ENCODE assay signal across 15 cellular contexts in the genomic region with DNA sequence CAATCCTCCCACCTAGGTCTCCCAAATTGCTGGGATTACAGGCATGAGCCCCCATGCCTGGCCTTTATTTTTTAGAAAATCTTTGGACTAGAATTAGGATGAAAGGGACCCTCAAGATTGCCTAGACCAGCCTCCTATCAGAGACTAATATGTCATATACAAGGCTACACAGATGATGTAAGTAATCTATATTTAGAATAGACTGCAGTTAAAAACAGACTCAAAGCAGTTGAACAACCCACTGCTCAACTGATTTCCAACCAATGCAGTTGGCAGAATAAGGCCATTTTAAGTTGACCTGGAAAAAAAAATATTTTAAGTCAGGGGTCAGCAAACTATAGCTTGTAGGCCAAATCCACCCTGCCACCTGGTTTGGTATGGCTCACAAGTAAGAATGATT. TPM values are rescaled to one million over a fixed set of nuclear protein-coding genes. Genes with fewer than 3 reads are reported as not detected.
DNase-seq lines count a peak whose midpoint lies in the region; ATAC-seq lines count a peak whose summit lies in the region.
"Had no signal": no experiment of that assay in that cellular context is flagged by ENCODE, and none has a peak within 500 bp of the region (broad histone marks: within the 10 kb centered on the region; RNA-seq: fewer than 3 reads in every experiment).

No MANE protein-coding gene starts in this region.

- H3K4me1 ChIP-seq in BLaER1: peaks cover 11% of the 10 kb centered on the region
- H3K4me1 ChIP-seq: A549 had no signal

- peak overlapping the region; percentile 16; the same call in 1 of the 2 replicates for H3K4me2 ChIP-seq in BLaER1
- H3K4me2 ChIP-seq: A549 had no signal

- DNase-seq in MV-4-11 (lab: John Stamatoyannopoulos, UW) (peak; percentile 54), myocyte (ENCODE audit: low read depth) (peak; percentile 46), epidermal melanocyte (ENCODE audit: insufficient read length, low spot score) (no peak), amniotic stem cell (lab: John Stamatoyannopoulos, UW) (no peak), NCI-H2196 treated with DMSO at 0.1 percent for 48 hours (lab: John Stamatoyannopoulos, UW; ENCODE audit: unreplicated experiment) (no peak)
- DNase-seq in stimulated activated CD4-positive, alpha-beta T cell treated with anti-CD3 and anti-CD28 coated beads, Interleukin-4, amount 100 ng/mL, for 24 hours: no peak
- DNase-seq: Caco-2; CD8-positive, alpha-beta memory T cell; GF-D8; HCEC 1CT; HFFc6 had no signal

- H4K20me1 ChIP-seq in BLaER1: no peaks in the 10 kb centered on the region

- ATAC-seq in HG02885 (IDR thresholded peaks at IDR 0.05; ENCODE audit: poor library complexity, unreplicated experiment): peak; percentile 67
- ATAC-seq: A549 had no signal

- H3K9me3 ChIP-seq in BLaER1: no peaks in the 10 kb centered on the region
- H3K9me3 ChIP-seq: A549, Caco-2 had no signal

- no peak overlapping the region for H3K4me3 ChIP-seq in BLaER1
- H3K4me3 ChIP-seq: A549 had no signal

- no peak overlapping the region for H3K9ac ChIP-seq in BLaER1

- no peak overlapping the region for H3K27ac ChIP-seq in BLaER1
- H3K27ac ChIP-seq: A549, HL-60 had no signal

- H3K27me3 ChIP-seq in BLaER1: no peaks in the 10 kb centered on the region

- H3K36me3 ChIP-seq in BLaER1: peaks cover 79% of the 10 kb centered on the region

RNA-seq across cellular contexts. Expression of a gene that starts 27.7 kb away (rescaled TPM):
- total RNA-seq in myocyte: 66.0 and 72.7 TPM in 2 replicates
- 39.4 TPM for polyA plus RNA-seq in myocyte (2012)

RNA-seq across cellular contexts. Expression of a gene that starts 28.1 kb away (rescaled TPM):
- 290 and 369 TPM in 2 replicates for total RNA-seq in myocyte
- polyA plus RNA-seq in myocyte (2012): 121 TPM

RNA-seq across cellular contexts. Expression of a gene that starts 40.6 kb away (rescaled TPM):
- 155 and 162 TPM in 2 replicates for total RNA-seq in myocyte
- 198 TPM for polyA plus RNA-seq in myocyte (2012)

RNA-seq across cellular contexts. Expression of a gene that starts 59.1 kb away (rescaled TPM):
- 101 and 117 TPM in 2 replicates for total RNA-seq in myocyte
- 34.0 TPM for polyA plus RNA-seq in myocyte (2012)

Comparison
In these comparisons a context has a peak if more than half of its experiments do, and no peak if none do; other contexts are left out.
1. DNase-seq: peak in MV-4-11 (single experiment) and myocyte (single experiment); none in epidermal melanocyte (single experiment), amniotic stem cell (single experiment), stimulated activated CD4-positive, alpha-beta T cell treated with anti-CD3 and anti-CD28 coated beads, Interleukin-4, amount 100 ng/mL, for 24 hours (single experiment) and NCI-H2196 treated with DMSO at 0.1 percent for 48 hours (single experiment).